13 cellular contexts compared by ENCODE assay signal in the genomic region with DNA sequence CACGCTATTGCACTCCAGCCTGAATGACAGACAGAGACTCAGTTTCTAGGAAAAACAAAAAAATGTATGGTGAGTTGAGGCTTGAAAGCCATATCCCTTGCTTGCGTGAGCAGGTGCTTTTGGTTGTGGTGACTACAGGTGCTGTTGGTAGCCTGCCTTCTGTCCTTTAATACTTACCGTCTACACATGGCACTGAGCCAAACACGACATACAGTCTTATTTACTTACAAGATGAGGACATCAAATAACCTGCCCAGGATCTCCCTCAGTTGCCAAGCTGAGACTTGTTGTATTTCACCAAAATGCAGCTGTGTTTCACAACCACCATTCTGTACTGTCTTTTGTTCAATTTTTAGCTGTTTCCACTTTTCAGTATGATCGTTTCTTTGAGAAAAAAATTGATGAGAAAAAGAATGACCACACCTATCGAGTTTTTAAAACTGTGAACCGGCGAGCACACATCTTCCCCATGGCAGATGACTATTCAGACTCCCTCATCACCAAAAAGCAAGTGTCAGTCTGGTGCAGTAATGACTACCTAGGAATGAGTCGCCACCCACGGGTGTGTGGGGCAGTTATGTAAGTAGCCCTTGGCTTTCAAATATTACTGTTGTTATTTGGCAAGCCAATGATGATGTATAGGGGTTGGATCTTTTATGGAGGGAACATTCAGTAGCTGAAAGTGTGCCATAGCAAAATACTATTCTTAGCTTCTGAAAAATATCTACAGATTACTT. TPM values are rescaled to one million over a fixed set of nuclear protein-coding genes. Genes with fewer than 3 reads are reported as not detected.
DNase-seq lines count a peak whose midpoint lies in the region; ATAC-seq and TF ChIP-seq lines count a peak whose summit lies in the region.
"Had no signal": no experiment of that assay in that cellular context is flagged by ENCODE, and none has a peak within 500 bp of the region (broad histone marks: within the 10 kb centered on the region; RNA-seq: fewer than 3 reads in every experiment).

No MANE protein-coding gene starts in this region.

- TF ChIP-seq CTCF in epithelial cell of esophagus (IDR thresholded peaks at IDR 0.05; ENCODE audit: insufficient read depth, low read depth, low read length, missing control alignments): no peak
- no peak for TF ChIP-seq CTCF in gastrocnemius medialis (IDR thresholded peaks at IDR 0.05 in 4 of 5, conservative IDR thresholded peaks at IDR 0.05 in 1 of 5)

- H3K9ac ChIP-seq in GM23248: no peak overlapping the region

- 71 to 72% methylated on average over 10 of the region's 10 CpGs for WGBS in GM23248 (ENCODE audit: low coverage in 1 of 2, low lambda C conversion rate in 2 of 2, missing lambda C conversion rate in 2 of 2), 2 experiments

- H3K27me3 ChIP-seq in GM23248 (replicated peaks; ENCODE audit: insufficient read depth): no peaks in the 10 kb centered on the region
- H3K27me3 ChIP-seq in gastrocnemius medialis: no peaks in the 10 kb centered on the region

- H3F3A ChIP-seq in GM23248 (ENCODE audit: insufficient read depth): peaks cover 15% of the 10 kb centered on the region; the same call in 1 of the 2 replicates

- no peaks in the 10 kb centered on the region for H3K4me1 ChIP-seq in GM23248 (ENCODE audit: insufficient read depth)
- H3K4me1 ChIP-seq in gastrocnemius medialis: peaks cover 9% of the 10 kb centered on the region in 2 donors

- no peaks in the 10 kb centered on the region for H3K9me2 ChIP-seq in GM23248 (ENCODE audit: insufficient read depth)

- H3K4me2 ChIP-seq in GM23248 (ENCODE audit: unreplicated experiment): no peak overlapping the region

- H3K9me3 ChIP-seq in GM23248 (ENCODE audit: low read depth) (no peaks in the 10 kb centered on the region), gastrocnemius medialis (no peaks in the 10 kb centered on the region)

- DNase-seq in AML-193 (lab: John Stamatoyannopoulos, UW): peak; percentile 48 to 49
- DNase-seq in GM23248: peak; percentile 55
- DNase-seq in NCI-H510A treated with DMSO at 0.1 percent for 48 hours (lab: John Stamatoyannopoulos, UW): peak; percentile 79
- DNase-seq in epithelial cell of esophagus (ENCODE audit: low read depth): peak; percentile 97
- no peak for DNase-seq in gastrocnemius medialis
- no peak for DNase-seq in activated effector memory CD4-positive, alpha-beta T cell treated with Interleukin-2 at 50 U/mL for 16 hours
- DNase-seq: activated effector memory CD4-positive, alpha-beta T cell treated with anti-CD3 and anti-CD28 coated beads, Interleukin-2, amount 50 U/mL, for 16 hours; effector memory CD8-positive, alpha-beta T cell; immature natural killer cell; SW 1271 had no signal

- intact Hi-C loops in gastrocnemius medialis (cut with DNase I; ENCODE audit: low total_unique reads): no loop called here

- in situ Hi-C loops in GM23248 (cut with MboI): no loop called here
- in situ Hi-C loops in gastrocnemius medialis (cut with MboI; ENCODE audit: low sequenced_read_pairs in 4 of 4): no loop called here

- H4K20me1 ChIP-seq in GM23248 (ENCODE audit: insufficient read depth): no peaks in the 10 kb centered on the region

- H3K36me3 ChIP-seq in GM23248 (ENCODE audit: low read depth): peaks cover 66% of the 10 kb centered on the region
- H3K36me3 ChIP-seq in gastrocnemius medialis: peaks cover 9 to 97% of the 10 kb centered on the region in 2 donors

- no peak overlapping the region for H3K4me3 ChIP-seq in GM23248
- no peak overlapping the region for H3K4me3 ChIP-seq in epithelial cell of esophagus (ENCODE audit: low read length)
- H3K4me3 ChIP-seq in gastrocnemius medialis: no peak overlapping the region

- TF ChIP-seq POLR2A in gastrocnemius medialis (IDR thresholded peaks at IDR 0.05): no peak

- H2AFZ ChIP-seq in GM23248: no peak overlapping the region

- H3K79me2 ChIP-seq in GM23248 (ENCODE audit: insufficient read depth): peaks cover 11% of the 10 kb centered on the region

- ATAC-seq in HG02571 (IDR thresholded peaks at IDR 0.05; ENCODE audit: unreplicated experiment) (no peak), GM21529 (IDR thresholded peaks at IDR 0.05; ENCODE audit: unreplicated experiment) (no peak), gastrocnemius medialis (no peak)
- ATAC-seq: effector memory CD8-positive, alpha-beta T cell had no signal

- no peak overlapping the region for H3K27ac ChIP-seq in GM23248
- no peak overlapping the region for H3K27ac ChIP-seq in gastrocnemius medialis

RNA-seq across cellular contexts. Expression of gene ALAS1, which starts 6.5 kb away (rescaled TPM):
- 21.2 and 33.9 TPM in 2 replicates for total RNA-seq in GM23248 (2014; rRNA removed; shearing (Covaris generic))
- 30.4 and 31.0 TPM in 2 replicates for polyA plus RNA-seq in GM23248 (2016; fragmentation: Nextera tagmentation; extraction: Ambion mirVana)
- total RNA-seq in gastrocnemius medialis: 10 to 100 TPM; 61.0 to 99.8 (median 68.4) TPM

RNA-seq across cellular contexts. Expression of gene TLR9, which starts 20.9 kb away (rescaled TPM):
- total RNA-seq in GM23248 (2014; rRNA removed; shearing (Covaris generic)): not detected in 2 replicates
- 0.11 TPM in 1 of 2 replicates, not detected in the other for polyA plus RNA-seq in GM23248 (2016; fragmentation: Nextera tagmentation; extraction: Ambion mirVana)
- total RNA-seq in gastrocnemius medialis: under 1 TPM in 3 of 4 donors, not detected in 1; 0.07 to 0.41 (median 0.13) TPM
- total RNA-seq: progenitor cell of endocrine pancreas had no signal
- polyA plus RNA-seq: immature natural killer cell had no signal

RNA-seq across cellular contexts. Expression of gene TWF2, which starts 34.5 kb away (rescaled TPM):
- total RNA-seq in GM23248 (2014; rRNA removed; shearing (Covaris generic)): 124 and 137 TPM in 2 replicates
- polyA plus RNA-seq in GM23248 (2016; fragmentation: Nextera tagmentation; extraction: Ambion mirVana): 95.1 and 105 TPM in 2 replicates
- 100 to 1,000 TPM in 3 of 4 donors, 10 to 100 TPM in 1; 99.2 to 222 (median 168) TPM for total RNA-seq in gastrocnemius medialis

RNA-seq across cellular contexts. Expression of gene PPM1M, which starts 41.1 kb away (rescaled TPM):
- total RNA-seq in GM23248 (2014; rRNA removed; shearing (Covaris generic)): 26.7 and 35.7 TPM in 2 replicates
- polyA plus RNA-seq in GM23248 (2016; fragmentation: Nextera tagmentation; extraction: Ambion mirVana): 19.3 and 21.6 TPM in 2 replicates
- total RNA-seq in gastrocnemius medialis: 1 to 10 TPM in 3 of 4 donors, under 1 TPM in 1; 0.97 to 5.2 (median 3.5) TPM

RNA-seq across cellular contexts. Expression of gene POC1A, which starts 50.3 kb away (rescaled TPM):
- 2.3 and 5.2 TPM in 2 replicates for total RNA-seq in GM23248 (2014; rRNA removed; shearing (Covaris generic))
- 11.0 and 11.8 TPM in 2 replicates for polyA plus RNA-seq in GM23248 (2016; fragmentation: Nextera tagmentation; extraction: Ambion mirVana)
- 1 to 10 TPM in 1 of 4 donors, under 1 TPM in 3; 0.51 to 3.2 (median 0.81) TPM for total RNA-seq in gastrocnemius medialis

Comparison
In these comparisons a context has a peak if more than half of its experiments do, and no peak if none do; other contexts are left out.
1. DNase-seq: peak in AML-193 (2 of 2), GM23248 (single experiment), NCI-H510A treated with DMSO at 0.1 percent for 48 hours (single experiment) and epithelial cell of esophagus (single experiment); none in gastrocnemius medialis (0 of 2) and activated effector memory CD4-positive, alpha-beta T cell treated with Interleukin-2 at 50 U/mL for 16 hours (single experiment).